Comparison of ENCODE assay signal across 18 cellular contexts in genomic region chr1:235124111-235124510, GRCh38. TPM values are rescaled to one million over a fixed set of nuclear protein-coding genes. Genes with fewer than 3 reads are reported as not detected.
DNase-seq lines count a peak whose midpoint lies in the region; ATAC-seq lines count a peak whose summit lies in the region.
"Had no signal": no experiment of that assay in that cellular context is flagged by ENCODE, and none has a peak within 500 bp of the region (broad histone marks: within the 10 kb centered on the region; RNA-seq: fewer than 3 reads in every experiment).

No MANE protein-coding gene starts in this region.

- H2BK15ac ChIP-seq in mesenchymal stem cell (ENCODE audit: low read depth, poor library complexity, severe bottlenecking) = no peak overlapping the region

- no peak overlapping the region for H2BK120ac ChIP-seq in mesenchymal stem cell (ENCODE audit: low read depth, low read length)

- no peak overlapping the region for H2AK5ac ChIP-seq in mesenchymal stem cell (ENCODE audit: low read length, severe bottlenecking)

- H3K9ac ChIP-seq in mesenchymal stem cell (ENCODE audit: low read length) = peak overlapping the region; percentile 19
- H3K9ac ChIP-seq: GM23248 had no signal

- H3K36me3 ChIP-seq in CD8-positive, alpha-beta memory T cell (ENCODE audit: insufficient read depth, low read length) = peaks cover 21% of the 10 kb centered on the region
- H3K36me3 ChIP-seq in mesenchymal stem cell (ENCODE audit: control insufficient read depth in 1 of 2, insufficient read depth in 2 of 2, low read depth in 1 of 2, low read length in 2 of 2) = peaks cover 17 to 51% of the 10 kb centered on the region in 2 experiments

- no peaks in the 10 kb centered on the region for H3K27me3 Mint-ChIP-seq in activated CD4-positive, alpha-beta T cell treated with anti-CD3 and anti-CD28 coated beads, Interleukin-2, amount 10 ng/mL, durations not matched to agents 7 days and 5 days
- H3K27me3 Mint-ChIP-seq in CD8-positive, alpha-beta memory T cell = no peaks in the 10 kb centered on the region
- H3K27me3 Mint-ChIP-seq in activated T-cell treated with anti-CD3 and anti-CD28 coated beads, Interleukin-2, amount 50 U/mL, for 72 hours (ENCODE audit: low read depth) = no peaks in the 10 kb centered on the region

- H3K36me3 Mint-ChIP-seq in activated CD4-positive, alpha-beta T cell treated with anti-CD3 and anti-CD28 coated beads, Interleukin-2, amount 10 ng/mL, durations not matched to agents 7 days and 5 days (ENCODE audit: low read depth) = peaks cover 52% of the 10 kb centered on the region
- H3K36me3 Mint-ChIP-seq in CD8-positive, alpha-beta memory T cell = peaks cover 0 to 62% (median 6%) of the 10 kb centered on the region in 3 donors
- peaks cover 10 to 39% of the 10 kb centered on the region in 2 donors for H3K36me3 Mint-ChIP-seq in activated T-cell treated with anti-CD3 and anti-CD28 coated beads, Interleukin-2, amount 50 U/mL, for 72 hours (ENCODE audit: insufficient read depth in 2 of 2)

- CTCF ChIA-PET in activated CD4-positive, alpha-beta T cell treated with anti-CD3 and anti-CD28 coated beads, Interleukin-2, amount 10 ng/mL, durations not matched to agents 7 days and 5 days (lab: Charles Lee) = interaction anchor here (0.5 kb wide), 1 partner anchor 13 kb away, joined by 3 read pairs; no protein-coding TSS in a partner anchor
- CTCF ChIA-PET in CD8-positive, alpha-beta memory T cell (lab: Charles Lee) = interaction anchor here (1.2 kb wide), 1 partner anchor 293 kb away, joined by 3 read pairs; no protein-coding TSS in a partner anchor

- H3K27ac Mint-ChIP-seq in activated CD4-positive, alpha-beta T cell treated with anti-CD3 and anti-CD28 coated beads, Interleukin-2, amount 10 ng/mL, durations not matched to agents 7 days and 5 days = peak overlapping the region; percentile 13
- H3K27ac Mint-ChIP-seq in CD8-positive, alpha-beta memory T cell = peak overlapping the region in 7 of 8 donors; percentile 51 to 89 (median 76)
- H3K27ac Mint-ChIP-seq in activated T-cell treated with anti-CD3 and anti-CD28 coated beads, Interleukin-2, amount 50 U/mL, for 72 hours = peak overlapping the region; percentile 84

- H3K79me1 ChIP-seq in mesenchymal stem cell (replicated peaks; ENCODE audit: low read length, poor library complexity, severe bottlenecking) = no peaks in the 10 kb centered on the region

- no peak overlapping the region for H3K4ac ChIP-seq in mesenchymal stem cell (ENCODE audit: low read depth in 1 of 2, low read length in 2 of 2)

- H3K27ac ChIP-seq in CD8-positive, alpha-beta memory T cell (ENCODE audit: low read depth, low read length) = no peak overlapping the region
- H3K27ac ChIP-seq in mesenchymal stem cell (ENCODE audit: low read length, poor library complexity, severe bottlenecking) (no peak overlapping the region), substantia nigra (ENCODE audit: low read depth, low read length, poor library complexity, severe bottlenecking) (no peak overlapping the region)
- H3K27ac ChIP-seq: cardiac muscle cell, esophagus muscularis mucosa, GM23248, left ventricle myocardium inferior, SK-N-MC had no signal

- no peak overlapping the region for H4K91ac ChIP-seq in mesenchymal stem cell (ENCODE audit: low read length)

- H3K9me3 Mint-ChIP-seq in activated CD4-positive, alpha-beta T cell treated with anti-CD3 and anti-CD28 coated beads, Interleukin-2, amount 10 ng/mL, durations not matched to agents 7 days and 5 days = no peaks in the 10 kb centered on the region
- no peaks in the 10 kb centered on the region for H3K9me3 Mint-ChIP-seq in CD8-positive, alpha-beta memory T cell
- H3K9me3 Mint-ChIP-seq in activated T-cell treated with anti-CD3 and anti-CD28 coated beads, Interleukin-2, amount 50 U/mL, for 72 hours = no peaks in the 10 kb centered on the region

- no peak overlapping the region for H3K14ac ChIP-seq in mesenchymal stem cell (ENCODE audit: low read length in 2 of 2)

- no peak overlapping the region for H3K23ac ChIP-seq in mesenchymal stem cell (ENCODE audit: low read length in 2 of 2)

- H3K4me1 ChIP-seq in CD8-positive, alpha-beta memory T cell (ENCODE audit: insufficient read depth, low read length) = peaks cover 51% of the 10 kb centered on the region
- H3K4me1 ChIP-seq in mesenchymal stem cell (ENCODE audit: control insufficient read depth, insufficient read depth, low read depth, low read length) = peaks cover 3% of the 10 kb centered on the region

- H2BK12ac ChIP-seq in mesenchymal stem cell (ENCODE audit: low read length in 2 of 2) = no peak overlapping the region

- no peak for ATAC-seq in activated T-cell treated with anti-CD3 and anti-CD28 coated beads, Interleukin-2, amount 50 U/mL, for 72 hours (replicated peaks in 1 of 2)
- ATAC-seq: sciatic nerve had no signal

- peaks cover 59% of the 10 kb centered on the region for H3K4me1 Mint-ChIP-seq in activated CD4-positive, alpha-beta T cell treated with anti-CD3 and anti-CD28 coated beads, Interleukin-2, amount 10 ng/mL, durations not matched to agents 7 days and 5 days
- H3K4me1 Mint-ChIP-seq in CD8-positive, alpha-beta memory T cell = peaks cover 60 to 72% (median 66%) of the 10 kb centered on the region in 3 donors
- peaks cover 61% of the 10 kb centered on the region for H3K4me1 Mint-ChIP-seq in activated T-cell treated with anti-CD3 and anti-CD28 coated beads, Interleukin-2, amount 50 U/mL, for 72 hours (ENCODE audit: low read depth)

- DNase-seq in activated CD4-positive, alpha-beta T cell treated with anti-CD3 and anti-CD28 coated beads, Interleukin-2, amount 10 ng/mL, durations not matched to agents 7 days and 5 days = no peak
- no peak for DNase-seq in activated CD4-positive, alpha-beta T cell treated with anti-CD3 and anti-CD28 coated beads for 4 hours
- no peak for DNase-seq in CD8-positive, alpha-beta memory T cell
- no peak for DNase-seq in activated T-cell treated with anti-CD3 and anti-CD28 coated beads, Interleukin-2, amount 50 U/mL, for 72 hours
- DNase-seq in mesenchymal stem cell (no peak), substantia nigra (lab: John Stamatoyannopoulos, UW) (no peak), HuH-7.5 (ENCODE audit: low spot score) (no peak), T-helper 9 cell (no peak)
- DNase-seq: ACHN; left ventricle myocardium inferior; MG63; NCI-H1694; stimulated activated naive CD4-positive, alpha-beta T cell had no signal

- no peak overlapping the region for H3K4me2 ChIP-seq in mesenchymal stem cell (ENCODE audit: low read length, poor library complexity, severe bottlenecking)

- H3K4me3 ChIP-seq in CD8-positive, alpha-beta memory T cell (ENCODE audit: low read length) = no peak overlapping the region
- no peak overlapping the region for H3K4me3 ChIP-seq in mesenchymal stem cell (ENCODE audit: insufficient read depth in 1 of 2, low read depth in 1 of 2, low read length in 2 of 2)
- H3K4me3 ChIP-seq: cardiac muscle cell, esophagus muscularis mucosa, GM23248, left ventricle myocardium inferior, MG63, SK-N-MC had no signal

- H3K27me3 ChIP-seq in CD8-positive, alpha-beta memory T cell (ENCODE audit: insufficient read depth, low read length, poor library complexity, severe bottlenecking) = no peaks in the 10 kb centered on the region
- no peaks in the 10 kb centered on the region for H3K27me3 ChIP-seq in mesenchymal stem cell (ENCODE audit: control insufficient read depth in 1 of 2, insufficient read depth in 1 of 2, low read length in 2 of 2)
- H3K27me3 ChIP-seq: cardiac muscle cell, esophagus muscularis mucosa, MG63 had no signal

- H3K4me3 Mint-ChIP-seq in activated CD4-positive, alpha-beta T cell treated with anti-CD3 and anti-CD28 coated beads, Interleukin-2, amount 10 ng/mL, durations not matched to agents 7 days and 5 days = no peak overlapping the region
- peak overlapping the region in 5 of 7 donors; percentile 56 to 69 (median 66) for H3K4me3 Mint-ChIP-seq in CD8-positive, alpha-beta memory T cell
- peak overlapping the region; percentile 59 to 82 for H3K4me3 Mint-ChIP-seq in activated T-cell treated with anti-CD3 and anti-CD28 coated beads, Interleukin-2, amount 50 U/mL, for 72 hours

- H3K9me3 ChIP-seq in CD8-positive, alpha-beta memory T cell (ENCODE audit: low read length) = no peaks in the 10 kb centered on the region
- no peaks in the 10 kb centered on the region for H3K9me3 ChIP-seq in mesenchymal stem cell (ENCODE audit: control insufficient read depth, low read length)
- H3K9me3 ChIP-seq: esophagus muscularis mucosa, left ventricle myocardium inferior, MG63 had no signal

- POLR2A ChIA-PET in activated CD4-positive, alpha-beta T cell treated with anti-CD3 and anti-CD28 coated beads, Interleukin-2, amount 10 ng/mL, durations not matched to agents 7 days and 5 days (lab: Charles Lee) = interaction anchor here (1.0 kb wide), 1 partner anchor 18 kb away, joined by 4 read pairs; no protein-coding TSS in a partner anchor
- POLR2A ChIA-PET in CD8-positive, alpha-beta memory T cell (lab: Charles Lee) = no interaction called here

- no peak overlapping the region for H4K8ac ChIP-seq in mesenchymal stem cell (ENCODE audit: low read length)

- no peak overlapping the region for H3K18ac ChIP-seq in mesenchymal stem cell (ENCODE audit: low read depth in 1 of 2, low read length in 2 of 2)

- no peak overlapping the region for H2BK5ac ChIP-seq in mesenchymal stem cell (ENCODE audit: low read depth, low read length, poor library complexity, severe bottlenecking)

- H2AFZ ChIP-seq in mesenchymal stem cell (ENCODE audit: low read depth, low read length) = no peak overlapping the region
- H2AFZ ChIP-seq: GM23248 had no signal

- WGBS in mesenchymal stem cell = 97% methylated on average over 8 of the region's 9 CpGs

RNA-seq across cellular contexts. Expression of gene TOMM20, which starts 4.5 kb away (rescaled TPM):
- total RNA-seq in activated CD4-positive, alpha-beta T cell treated with anti-CD3 and anti-CD28 coated beads, Interleukin-2, amount 10 ng/mL, durations not matched to agents 7 days and 5 days = 10 to 100 TPM; 52.5 to 71.5 TPM
- total RNA-seq in CD8-positive, alpha-beta memory T cell = 100 to 1,000 TPM; 108 to 115 TPM
- polyA plus RNA-seq in CD8-positive, alpha-beta memory T cell = 59.8 TPM
- total RNA-seq in activated T-cell treated with anti-CD3 and anti-CD28 coated beads, Interleukin-2, amount 50 U/mL, for 72 hours = 100 to 1,000 TPM; 140 to 154 TPM
- 99.5 TPM for polyA plus RNA-seq in mesenchymal stem cell (2013, experiment 1 of 2)
- polyA plus RNA-seq in mesenchymal stem cell (2013, experiment 2 of 2) = 104 TPM

RNA-seq across cellular contexts. Expression of gene RBM34, which starts 36.9 kb away (rescaled TPM):
- total RNA-seq in activated CD4-positive, alpha-beta T cell treated with anti-CD3 and anti-CD28 coated beads, Interleukin-2, amount 10 ng/mL, durations not matched to agents 7 days and 5 days = 100 to 1,000 TPM; 112 to 116 TPM
- 100 to 1,000 TPM; 121 to 130 TPM for total RNA-seq in CD8-positive, alpha-beta memory T cell
- 78.6 TPM for polyA plus RNA-seq in CD8-positive, alpha-beta memory T cell
- total RNA-seq in activated T-cell treated with anti-CD3 and anti-CD28 coated beads, Interleukin-2, amount 50 U/mL, for 72 hours = 100 to 1,000 TPM; 127 to 128 TPM
- polyA plus RNA-seq in mesenchymal stem cell (2013, experiment 1 of 2) = 99.8 TPM
- 93.1 TPM for polyA plus RNA-seq in mesenchymal stem cell (2013, experiment 2 of 2)

Comparison
In these comparisons a context has a peak if more than half of its experiments do, and no peak if none do; other contexts are left out.
1. H3K27ac Mint-ChIP-seq: peak in every context shown above with its lines; median percentile 84 in activated T-cell treated with anti-CD3 and anti-CD28 coated beads, Interleukin-2, amount 50 U/mL, for 72 hours; 76 in CD8-positive, alpha-beta memory T cell; 13 in activated CD4-positive, alpha-beta T cell treated with anti-CD3 and anti-CD28 coated beads, Interleukin-2, amount 10 ng/mL, durations not matched to agents 7 days and 5 days.